ENCODE assay signal across 8 cellular contexts in the genomic region with DNA sequence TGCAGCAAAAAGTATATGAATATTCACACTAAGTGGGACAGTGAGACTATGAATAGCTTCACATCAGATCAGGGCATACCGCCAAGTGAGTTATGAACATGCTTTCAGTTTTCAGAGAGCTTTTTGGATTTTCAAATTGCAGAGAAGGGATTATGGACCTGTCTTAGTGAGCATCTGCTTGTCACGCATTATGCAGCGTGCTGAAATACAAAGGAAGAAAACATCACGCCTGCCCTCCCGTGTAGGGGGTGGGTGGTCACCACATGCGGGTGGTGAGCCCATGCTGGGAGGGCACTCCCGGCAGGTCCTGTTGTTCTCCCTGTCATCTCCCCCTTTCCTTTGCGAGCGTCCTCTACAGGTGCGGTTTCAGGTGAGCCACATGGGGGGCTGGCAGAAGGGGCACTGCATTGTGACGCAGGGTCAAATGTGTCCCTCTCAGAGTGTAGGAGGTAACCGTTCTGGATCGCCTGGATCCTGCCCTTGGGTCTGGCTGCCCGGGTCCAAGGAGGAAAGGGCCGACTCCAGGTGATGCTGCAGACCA. TPM values are rescaled to one million over a fixed set of nuclear protein-coding genes. Genes with fewer than 3 reads are reported as not detected.
A peak's percentile ranks its signal among the peaks of the same experiment; 100 is the strongest.
DNase-seq lines count a peak whose midpoint lies in the region; ATAC-seq, FAIRE-seq and TF ChIP-seq lines count a peak whose summit lies in the region.

No MANE protein-coding gene starts in this region.

- TF ChIP-seq CTCF in DOHH2 (IDR thresholded peaks at IDR 0.05; ENCODE audit: low read depth, low read length, poor library complexity, severe bottlenecking) (no peak), gastroesophageal sphincter (IDR thresholded peaks at IDR 0.05) (no peak)

- H3K4me1 ChIP-seq in DOHH2 (ENCODE audit: control insufficient read depth, low read length) (peaks cover 36% of the 10 kb centered on the region), gastroesophageal sphincter (peaks cover 0 to 33% (median 2%) of the 10 kb centered on the region in 3 donors)

- TF ChIP-seq POLR2A in gastroesophageal sphincter (IDR thresholded peaks at IDR 0.05) (no peak), GM12892 (IDR thresholded peaks at IDR 0.05; ENCODE audit: low read depth, low read length) (no peak)

- no peak for TF ChIP-seq EP300 in gastroesophageal sphincter (IDR thresholded peaks at IDR 0.05)

- no peaks in the 10 kb centered on the region for H3K27me3 ChIP-seq in DOHH2 (ENCODE audit: control insufficient read depth, low read length)
- H3K27me3 ChIP-seq in gastroesophageal sphincter, result no peaks in the 10 kb centered on the region

- H3K79me2 ChIP-seq in DOHH2 (ENCODE audit: control insufficient read depth, low read length), result peaks cover 88% of the 10 kb centered on the region

- H3K27ac ChIP-seq in DOHH2 (ENCODE audit: low read depth, low read length) (no peak overlapping the region), gastroesophageal sphincter (no peak overlapping the region)

- peaks cover 20% of the 10 kb centered on the region for H3K36me3 Mint-ChIP-seq in effector memory CD8-positive, alpha-beta T cell (ENCODE audit: insufficient read depth)

- peaks cover 46 to 68% of the 10 kb centered on the region in 2 donors for H3K4me1 Mint-ChIP-seq in effector memory CD8-positive, alpha-beta T cell (ENCODE audit: low read depth in 2 of 2)

- H3K9me3 ChIP-seq in DOHH2 (ENCODE audit: control insufficient read depth, insufficient read depth, low read length) (no peaks in the 10 kb centered on the region), gastroesophageal sphincter (no peaks in the 10 kb centered on the region)

- H3K27me3 Mint-ChIP-seq in effector memory CD8-positive, alpha-beta T cell, result no peaks in the 10 kb centered on the region

- no peaks in the 10 kb centered on the region for H3K9me2 ChIP-seq in DOHH2 (replicated peaks; ENCODE audit: control insufficient read depth, low read length)

- 68 to 87% methylated on average over 5 to 7 of the region's 15 CpGs for WGBS in gastroesophageal sphincter (ENCODE audit: low coverage in 1 of 2), 2 donors

- ATAC-seq in GM21360 (IDR thresholded peaks at IDR 0.05; ENCODE audit: unreplicated experiment) (peak; percentile 9), HG03439 (IDR thresholded peaks at IDR 0.05; ENCODE audit: unreplicated experiment) (peak; percentile 23), gastroesophageal sphincter (no peak)
- peak; percentile 21 for ATAC-seq in effector memory CD8-positive, alpha-beta T cell (replicated peaks)

- H3K9me3 Mint-ChIP-seq in effector memory CD8-positive, alpha-beta T cell, result no peaks in the 10 kb centered on the region

- DNase-seq in effector memory CD8-positive, alpha-beta T cell, result no peak
- DNase-seq in GM12892 (ENCODE audit: insufficient read length), result no peak
- DNase-seq in NOMO-1 treated with dmso at 0.1 percent for 144 hours (lab: John Stamatoyannopoulos, UW; ENCODE audit: unreplicated experiment), result no peak
- no peak for DNase-seq in mesenteric fat pad (ENCODE audit: low spot score)

- no peak for FAIRE-seq in GM12892 (lab: Jason Lieb, UNC)

- H3K36me3 ChIP-seq in DOHH2 (ENCODE audit: control insufficient read depth, low read length), result peaks cover 4% of the 10 kb centered on the region; the same call in 1 of the 2 replicates
- H3K36me3 ChIP-seq in gastroesophageal sphincter, result no peaks in the 10 kb centered on the region

- peaks cover 18% of the 10 kb centered on the region for H4K20me1 ChIP-seq in DOHH2 (ENCODE audit: control insufficient read depth, insufficient read depth, low read depth, low read length)

- peak overlapping the region; percentile 87 to 96 for H3K27ac Mint-ChIP-seq in effector memory CD8-positive, alpha-beta T cell

- peak overlapping the region; percentile 74 to 81 for H3K4me3 Mint-ChIP-seq in effector memory CD8-positive, alpha-beta T cell

- H3F3A ChIP-seq in DOHH2 (ENCODE audit: control insufficient read depth, insufficient read depth), result 0 out of 2 replicates have a peak, but pooled peaks cover 3% of the 10 kb centered on the region

- H3K4me2 ChIP-seq in DOHH2 (ENCODE audit: low read length), result peak overlapping the region; percentile 23

- H3K4me3 ChIP-seq in DOHH2 (ENCODE audit: low read length) (no peak overlapping the region), gastroesophageal sphincter (no peak overlapping the region)

RNA-seq across cellular contexts. Expression of gene TRAF3, which starts 42.6 kb away (rescaled TPM):
- total RNA-seq in gastroesophageal sphincter (10 to 100 TPM; 10.9 to 29.0 (median 18.7) TPM), mesenteric fat pad (33.3 TPM)
- 53.6 TPM for polyA plus RNA-seq in GM12892 (2012; ENCODE audit: missing spikeins)
